In the genomic region with DNA sequence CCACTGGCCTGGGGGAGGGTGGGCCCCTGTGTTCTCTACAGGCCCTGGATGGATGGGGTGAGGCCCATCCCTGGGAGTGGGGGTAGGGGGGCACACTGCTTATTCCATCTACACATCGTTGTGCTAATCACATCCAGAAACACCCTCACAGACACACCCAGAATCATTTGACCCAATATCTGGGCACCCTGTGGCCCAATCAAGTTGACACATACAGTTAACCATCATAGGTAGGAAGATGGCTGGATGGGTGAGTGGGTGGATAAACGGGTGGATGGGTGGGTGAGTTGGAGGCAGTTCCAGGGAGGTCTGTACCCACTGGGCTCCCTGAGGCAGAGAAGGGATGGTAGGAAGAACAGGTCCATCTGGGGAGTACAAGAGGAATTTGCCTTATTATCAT, we compare ENCODE assay signal across 22 cellular contexts.
A peak's percentile ranks its signal among the peaks of the same experiment; 100 is the strongest.
DNase-seq lines count a peak whose midpoint lies in the region; ATAC-seq, FAIRE-seq and TF ChIP-seq lines count a peak whose summit lies in the region.
"Had no signal": no experiment of that assay in that cellular context is flagged by ENCODE, and none has a peak within 500 bp of the region (broad histone marks: within the 10 kb centered on the region; RNA-seq: fewer than 3 reads in every experiment).

No MANE protein-coding gene starts in this region.

- TF ChIP-seq RAD21 in IMR-90 (IDR thresholded peaks at IDR 0.05; ENCODE audit: low read length) (no peak), H1 (IDR thresholded peaks at IDR 0.05 in 1 of 2, conservative IDR thresholded peaks at IDR 0.05 in 1 of 2; ENCODE audit: low read depth in 2 of 2, low read length in 2 of 2) (no peak)

- H3K79me2 ChIP-seq in H1 (ENCODE audit: control insufficient read depth in 1 of 2, insufficient read depth in 2 of 2, low read length in 2 of 2) = no peaks in the 10 kb centered on the region
- no peaks in the 10 kb centered on the region for H3K79me2 ChIP-seq in hepatocyte

- dilution Hi-C loops in IMR-90 (cut with HindIII; ENCODE audit: low sequenced_read_pairs, unreplicated experiment) = no loop called here

- H4K20me1 ChIP-seq in IMR-90 (ENCODE audit: insufficient read depth, low read length) (no peaks in the 10 kb centered on the region), H1 (replicated peaks in 1 of 2; ENCODE audit: control insufficient read depth in 1 of 2, insufficient read depth in 2 of 2, low read length in 2 of 2) (no peaks in the 10 kb centered on the region), hepatocyte (ENCODE audit: insufficient read depth, poor library complexity, severe bottlenecking) (no peaks in the 10 kb centered on the region)

- intact Hi-C loops in IMR-90 (cut with micrococcal nuclease) = no loop called here
- intact Hi-C loops in sciatic nerve (cut with DNase I) = no loop called here
- intact Hi-C loops in CD14-positive monocyte (cut with micrococcal nuclease) = no loop called here

- H3K4me1 ChIP-seq in IMR-90 (ENCODE audit: control insufficient read depth, insufficient read depth, low read length) = peaks cover 14% of the 10 kb centered on the region
- peaks cover 0 to 6% (median 2%) of the 10 kb centered on the region in 4 experiments; a peak in 2 of 7 replicates for H3K4me1 ChIP-seq in H1 (replicated peaks in 1 of 4; ENCODE audit: control insufficient read depth in 3 of 4, insufficient read depth in 4 of 4, low read length in 3 of 4)
- H3K4me1 ChIP-seq in hepatocyte (ENCODE audit: insufficient read depth) = peaks cover 13% of the 10 kb centered on the region

- no peak overlapping the region for H2BK120ac ChIP-seq in IMR-90 (ENCODE audit: low read depth, low read length)
- no peak overlapping the region for H2BK120ac ChIP-seq in H1 (replicated peaks; ENCODE audit: low read depth, low read length)

- H3K9me1 ChIP-seq in IMR-90 (ENCODE audit: insufficient read depth, low read length) = peaks cover 12% of the 10 kb centered on the region; the same call in 1 of the 2 replicates

- no peak overlapping the region for H3K23ac ChIP-seq in IMR-90 (ENCODE audit: low read depth, low read length)
- H3K23ac ChIP-seq in H1 (ENCODE audit: insufficient read length) = no peak overlapping the region

- H3K4me3 ChIP-seq in IMR-90 (ENCODE audit: insufficient read depth, low read depth, low read length) (no peak overlapping the region), H1 (ENCODE audit: extremely low read depth in 1 of 4, insufficient read depth in 2 of 4, low read depth in 3 of 4, low read length in 4 of 4) (no peak overlapping the region), hepatocyte (no peak overlapping the region)
- H3K4me3 ChIP-seq: A549, GM23338 had no signal

- no peak overlapping the region for H2BK15ac ChIP-seq in IMR-90 (ENCODE audit: low read depth, low read length)
- no peak overlapping the region for H2BK15ac ChIP-seq in H1 (ENCODE audit: low read length)

- CTCF ChIA-PET in IMR-90 (lab: Yijun Ruan, JAX) = interaction anchor here (0.6 kb wide), 1 partner anchor 16 kb away, joined by 5 read pairs; no protein-coding TSS in a partner anchor
- CTCF ChIA-PET in H1 (lab: Charles Lee; ENCODE audit: partially characterized antibody) = interaction anchor here (0.7 kb wide), 1 partner anchor 29 kb away, joined by 3 read pairs; no protein-coding TSS in a partner anchor

- no peaks in the 10 kb centered on the region for H3K79me1 ChIP-seq in IMR-90 (ENCODE audit: low read depth in 1 of 2, low read length in 2 of 2)
- H3K79me1 ChIP-seq in H1 (ENCODE audit: low read depth, low read length) = no peaks in the 10 kb centered on the region

- H3K9ac ChIP-seq in IMR-90 (ENCODE audit: low read depth, low read length) = no peak overlapping the region
- no peak overlapping the region for H3K9ac ChIP-seq in H1 (replicated peaks in 1 of 4; ENCODE audit: extremely low read depth in 1 of 4, low read depth in 3 of 4, low read length in 3 of 4)

- H2BK12ac ChIP-seq in H1 (ENCODE audit: low read depth, low read length) = no peak overlapping the region

- no peak overlapping the region for H3K4ac ChIP-seq in IMR-90 (ENCODE audit: low read depth, low read length)
- no peak overlapping the region for H3K4ac ChIP-seq in H1 (replicated peaks; ENCODE audit: insufficient read length, low read depth, low read length)

- in situ Hi-C loops in IMR-90 (cut with MboI; ENCODE audit: low sequenced_read_pairs) = no loop called here

- no peak overlapping the region for H3K56ac ChIP-seq in IMR-90 (ENCODE audit: extremely low read depth, insufficient read depth, low read length)
- no peak overlapping the region for H3K56ac ChIP-seq in H1 (replicated peaks; ENCODE audit: insufficient read length, low read depth, low read length)

- TF ChIP-seq EP300 in H1 (IDR thresholded peaks at IDR 0.05; ENCODE audit: borderline replicate concordance in 1 of 2, low read depth in 2 of 2, low read length in 2 of 2) = no peak

- TF ChIP-seq POLR2A in IMR-90 (IDR thresholded peaks at IDR 0.05; ENCODE audit: low read depth, low read length) (no peak), H1 (IDR thresholded peaks at IDR 0.05; ENCODE audit: control extremely low read depth in 1 of 2, low read depth in 2 of 2, low read length in 2 of 2) (no peak)

- H3K27me3 Mint-ChIP-seq in CD14-positive monocyte (ENCODE audit: low read depth in 3 of 3) = peaks cover 2 to 6% (median 2%) of the 10 kb centered on the region in 3 donors
- H3K27me3 Mint-ChIP-seq: CD4-positive, CD25-positive, alpha-beta regulatory T cell had no signal

- FAIRE-seq in H1 (lab: Jason Lieb, UNC) = no peak
- FAIRE-seq: A549, D721Med, G401.6, GM12892, GM18507, HTR-8/SVneo had no signal

- no TSS peak for BruUV-seq in IMR-90 (replicated peaks; lab: Mats Ljungman, UMichigan)

- no CpG with 5 or more reads among the region's 2 CpGs for whole genome bisulfite sequencing in IMR-90 (ENCODE audit: extremely low coverage in 2 of 2, insufficient read length in 1 of 2), 2 experiments
- 77% methylated on average over 2 of the region's 2 CpGs; no CpG with 5 or more reads in 1 of the 2 experiments for WGBS in H1 (ENCODE audit: extremely low coverage in 1 of 2, insufficient coverage in 1 of 2, insufficient read length in 1 of 2, insufficient replicate concordance in 2 of 2, low coverage in 1 of 2, low lambda C conversion rate in 2 of 2, missing lambda C conversion rate in 1 of 2), 2 experiments
- WGBS in hepatocyte (ENCODE audit: low lambda C conversion rate, missing lambda C conversion rate) = 87% methylated on average over 2 of the region's 2 CpGs

- POLR2A ChIA-PET in IMR-90 (lab: Charles Lee; ENCODE audit: unreplicated experiment) (no interaction called here), H1 (lab: Charles Lee; ENCODE audit: partially characterized antibody) (no interaction called here)

- H3K27me3 ChIP-seq in IMR-90 (ENCODE audit: control insufficient read depth, insufficient read depth, low read length) (no peaks in the 10 kb centered on the region), H1 (replicated peaks in 1 of 4; ENCODE audit: control insufficient read depth in 3 of 4, extremely low read depth in 1 of 4, insufficient read depth in 3 of 4, low read length in 3 of 4) (no peaks in the 10 kb centered on the region), hepatocyte (no peaks in the 10 kb centered on the region)

- peaks cover 2 to 3% of the 10 kb centered on the region in 2 donors for H3K36me3 Mint-ChIP-seq in CD14-positive monocyte
- H3K36me3 Mint-ChIP-seq: CD4-positive, CD25-positive, alpha-beta regulatory T cell; CD8-positive, alpha-beta memory T cell had no signal

- no peak for TF ChIP-seq CTCF in IMR-90 (conservative IDR thresholded peaks at IDR 0.05; ENCODE audit: low read depth, low read length)
- TF ChIP-seq CTCF in H1 (IDR thresholded peaks at IDR 0.05; ENCODE audit: control extremely low read depth in 1 of 3, insufficient read depth in 1 of 3, low read depth in 1 of 3, low read length in 3 of 3) = no peak
- TF ChIP-seq CTCF in CD14-positive monocyte (IDR thresholded peaks at IDR 0.05) = no peak
- TF ChIP-seq CTCF in hepatocyte (IDR thresholded peaks at IDR 0.05; ENCODE audit: poor library complexity) = no peak

- H2AFZ ChIP-seq in IMR-90 (replicated peaks; ENCODE audit: low read length, poor library complexity) = no peak overlapping the region
- no peak overlapping the region for H2AFZ ChIP-seq in H1 (ENCODE audit: low read length)
- H2AFZ ChIP-seq in hepatocyte = no peak overlapping the region
- H2AFZ ChIP-seq: GM23338 had no signal

- H3K27ac ChIP-seq in IMR-90 (ENCODE audit: insufficient read depth, low read length) = no peak overlapping the region
- H3K27ac ChIP-seq in H1 (ENCODE audit: low read depth, low read length) = no peak overlapping the region
- no peak overlapping the region for H3K27ac ChIP-seq in hepatocyte
- H3K27ac ChIP-seq: 22Rv1, A549 had no signal

- H2BK5ac ChIP-seq in IMR-90 (ENCODE audit: low read depth, low read length, poor library complexity, severe bottlenecking) (no peak overlapping the region), H1 (ENCODE audit: low read depth, low read length) (0 out of 2 replicates have a peak overlapping the region, but pooled peaks have one; percentile 40)

- no peak overlapping the region for H3K4me3 Mint-ChIP-seq in CD14-positive monocyte
- H3K4me3 Mint-ChIP-seq: CD4-positive, CD25-positive, alpha-beta regulatory T cell; CD8-positive, alpha-beta memory T cell; GM23338 had no signal

- H3K9me3 ChIP-seq in IMR-90 (ENCODE audit: control insufficient read depth, insufficient read depth, low read length) (peaks cover 9% of the 10 kb centered on the region), H1 (ENCODE audit: insufficient read depth in 2 of 2, low read depth in 1 of 2, low read length in 1 of 2) (peaks cover 14 to 17% of the 10 kb centered on the region in 2 experiments), hepatocyte (ENCODE audit: low read depth) (no peaks in the 10 kb centered on the region)

- no peak for ATAC-seq in IMR-90 (ENCODE audit: low read depth)
- ATAC-seq in sciatic nerve = no peak
- ATAC-seq: A549, GM23338, HCT116 had no signal

- H3K14ac ChIP-seq in IMR-90 (replicated peaks; ENCODE audit: low read depth, low read length) (no peak overlapping the region), H1 (ENCODE audit: insufficient read length) (no peak overlapping the region)

- H4K5ac ChIP-seq in IMR-90 (ENCODE audit: low read depth, low read length) (no peak overlapping the region), H1 (ENCODE audit: insufficient read length, low read depth, low read length) (no peak overlapping the region)

- H3K18ac ChIP-seq in IMR-90 (ENCODE audit: low read depth, low read length) (no peak overlapping the region), H1 (ENCODE audit: extremely low read depth, low read length) (no peak overlapping the region)

- H4K8ac ChIP-seq in IMR-90 (ENCODE audit: low read depth in 2 of 2, low read length in 2 of 2) (no peak overlapping the region), H1 (ENCODE audit: extremely low read depth, insufficient read depth, low read length) (no peak overlapping the region)

- no peaks in the 10 kb centered on the region for H3K9me2 ChIP-seq in hepatocyte (replicated peaks; ENCODE audit: insufficient read depth)

- H2AK5ac ChIP-seq in IMR-90 (ENCODE audit: low read depth, low read length) = peak overlapping the region; percentile 35; the same call in 1 of the 2 replicates
- H2AK5ac ChIP-seq in H1 (ENCODE audit: low read depth, low read length) = no peak overlapping the region

- peak overlapping the region in 1 of 7 donors; percentile 74 for H3K27ac Mint-ChIP-seq in CD14-positive monocyte
- H3K27ac Mint-ChIP-seq: CD4-positive, CD25-positive, alpha-beta regulatory T cell; CD8-positive, alpha-beta memory T cell; GM23338 had no signal

- H4K91ac ChIP-seq in IMR-90 (ENCODE audit: insufficient read depth, low read depth, low read length) = no peak overlapping the region
- H4K91ac ChIP-seq in H1 (replicated peaks; ENCODE audit: insufficient read length, low read length) = no peak overlapping the region

- H3K9me3 Mint-ChIP-seq in CD14-positive monocyte = peaks cover 2 to 15% (median 11%) of the 10 kb centered on the region in 7 donors

- H3K4me1 Mint-ChIP-seq in CD14-positive monocyte = peaks cover 35% of the 10 kb centered on the region
- H3K4me1 Mint-ChIP-seq: CD4-positive, CD25-positive, alpha-beta regulatory T cell had no signal

- peak overlapping the region; percentile 65 for H2AK9ac ChIP-seq in IMR-90 (replicated peaks; ENCODE audit: low read depth, low read length, poor library complexity)

- H3K23me2 ChIP-seq in H1 (ENCODE audit: low read depth, low read length) = no peaks in the 10 kb centered on the region

- DNase-seq in activated effector memory CD4-positive, alpha-beta T cell treated with anti-CD3 and anti-CD28 coated beads, Interleukin-2, amount 50 U/mL, for 16 hours = peak; percentile 22
- DNase-seq in activated effector memory CD4-positive, alpha-beta T cell treated with Interleukin-2 at 50 U/mL for 16 hours = no peak
- DNase-seq in IMR-90 (no peak), H1 (ENCODE audit: low read depth in 1 of 2, low spot score in 2 of 2) (no peak), sciatic nerve (ENCODE audit: low spot score) (peak; percentile 25), CD14-positive monocyte (ENCODE audit: low spot score) (no peak), hepatocyte (ENCODE audit: low spot score) (no peak), NCI-H2107 (lab: John Stamatoyannopoulos, UW) (no peak)
- DNase-seq: AML-193; CD4-positive, CD25-positive, alpha-beta regulatory T cell; CD8-positive, alpha-beta memory T cell; COR-L47; H7 had no signal

- H3K36me3 ChIP-seq in IMR-90 (ENCODE audit: control insufficient read depth, insufficient read depth, low read length) (no peaks in the 10 kb centered on the region), H1 (ENCODE audit: control insufficient read depth in 2 of 4, insufficient read depth in 4 of 4, low read length in 3 of 4) (no peaks in the 10 kb centered on the region), hepatocyte (replicated peaks; ENCODE audit: insufficient read depth, low read depth) (no peaks in the 10 kb centered on the region)

- H2BK20ac ChIP-seq in IMR-90 (ENCODE audit: low read depth, low read length) (no peak overlapping the region), H1 (ENCODE audit: low read length) (no peak overlapping the region)

- H3K4me2 ChIP-seq in IMR-90 (ENCODE audit: low read depth, low read length) (no peak overlapping the region), H1 (ENCODE audit: insufficient read depth in 1 of 2, low read depth in 2 of 2, low read length in 2 of 2) (no peak overlapping the region), hepatocyte (no peak overlapping the region)
- H3K4me2 ChIP-seq: A549, GM23338 had no signal

Comparison
In these comparisons a context has a peak if more than half of its experiments do, and no peak if none do; other contexts are left out.
1. DNase-seq: peak in activated effector memory CD4-positive, alpha-beta T cell treated with anti-CD3 and anti-CD28 coated beads, Interleukin-2, amount 50 U/mL, for 16 hours (single experiment) and sciatic nerve (single experiment); none in activated effector memory CD4-positive, alpha-beta T cell treated with Interleukin-2 at 50 U/mL for 16 hours (single experiment), IMR-90 (single experiment), H1 (0 of 2), CD14-positive monocyte (single experiment), hepatocyte (single experiment) and NCI-H2107 (single experiment).